ENCODE assay signal across 16 cellular contexts in the genomic region with DNA sequence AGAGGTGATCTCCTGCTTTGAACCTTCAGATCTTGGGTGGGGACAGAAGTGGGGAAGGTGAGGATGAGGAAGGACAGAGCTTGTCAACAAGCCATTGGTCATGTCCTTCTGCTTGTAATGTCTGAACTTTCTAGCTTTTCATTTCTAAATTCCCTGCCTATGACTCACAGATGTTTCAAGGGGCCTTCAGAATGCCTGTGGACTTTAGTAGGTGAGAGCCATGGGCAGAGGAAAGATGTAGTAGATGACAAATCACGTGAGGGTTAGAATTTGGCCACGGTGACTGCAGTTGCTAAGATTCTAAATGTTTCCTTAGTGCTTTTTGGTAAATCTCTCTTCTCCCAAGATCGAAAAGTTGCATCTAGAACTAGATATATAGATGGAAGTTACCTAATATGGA. TPM values are rescaled to one million over a fixed set of nuclear protein-coding genes. Genes with fewer than 3 reads are reported as not detected.
A peak's percentile ranks its signal among the peaks of the same experiment; 100 is the strongest.
DNase-seq lines count a peak whose midpoint lies in the region; ATAC-seq, FAIRE-seq and TF ChIP-seq lines count a peak whose summit lies in the region.
"Had no signal": no experiment of that assay in that cellular context is flagged by ENCODE, and none has a peak within 500 bp of the region (broad histone marks: within the 10 kb centered on the region; RNA-seq: fewer than 3 reads in every experiment).

No MANE protein-coding gene starts in this region.

- no peak for TF ChIP-seq CTCF in bronchial epithelial cell (IDR thresholded peaks at IDR 0.05; ENCODE audit: insufficient read depth, low read length, severe bottlenecking)
- no peak for TF ChIP-seq CTCF in osteoblast (IDR thresholded peaks at IDR 0.05; ENCODE audit: extremely low read depth, low read depth, low read length)
- TF ChIP-seq CTCF in Peyer's patch (IDR thresholded peaks at IDR 0.05) = no peak

- H3K4me3 ChIP-seq in bronchial epithelial cell (ENCODE audit: low read depth, low read length) (no peak overlapping the region), osteoblast (ENCODE audit: insufficient read depth, low read length) (no peak overlapping the region), Peyer's patch (no peak overlapping the region)
- H3K4me3 ChIP-seq: SJSA1 had no signal

- H2AFZ ChIP-seq in osteoblast (ENCODE audit: low read length) = peak overlapping the region; percentile 45

- H3K4me1 ChIP-seq in osteoblast (ENCODE audit: insufficient read depth, low read length) (peaks cover 6% of the 10 kb centered on the region), Peyer's patch (no peaks in the 10 kb centered on the region)

- TF ChIP-seq POLR2A in Peyer's patch (IDR thresholded peaks at IDR 0.05) = no peak

- peak overlapping the region; percentile 15 for H3K4me2 ChIP-seq in osteoblast (ENCODE audit: insufficient read depth, low read length)

- no peaks in the 10 kb centered on the region for H3K9me3 ChIP-seq in osteoblast (ENCODE audit: low read depth, low read length)
- no peaks in the 10 kb centered on the region for H3K9me3 ChIP-seq in Peyer's patch
- H3K9me3 ChIP-seq: SJSA1 had no signal

- no peak for FAIRE-seq in bronchial epithelial cell (lab: Jason Lieb, UNC)
- FAIRE-seq: GM18507 had no signal

- no peak overlapping the region for H3K27ac ChIP-seq in osteoblast (ENCODE audit: low read depth, low read length)
- no peak overlapping the region for H3K27ac ChIP-seq in Peyer's patch
- H3K27ac ChIP-seq: SJSA1, WERI-Rb-1 had no signal

- no peaks in the 10 kb centered on the region for H3K36me3 ChIP-seq in bronchial epithelial cell (ENCODE audit: control insufficient read depth, insufficient read depth, low read length)
- H3K36me3 ChIP-seq in osteoblast (ENCODE audit: insufficient read depth, low read length) = no peaks in the 10 kb centered on the region
- H3K36me3 ChIP-seq in Peyer's patch = no peaks in the 10 kb centered on the region
- H3K36me3 ChIP-seq: SJSA1, WERI-Rb-1 had no signal

- H3K79me2 ChIP-seq in osteoblast (ENCODE audit: insufficient read depth, low read length) = no peaks in the 10 kb centered on the region

- no peaks in the 10 kb centered on the region for H3K27me3 ChIP-seq in bronchial epithelial cell (ENCODE audit: control insufficient read depth, insufficient read depth, low read length)
- H3K27me3 ChIP-seq in osteoblast (ENCODE audit: insufficient read depth, low read length) = no peaks in the 10 kb centered on the region
- H3K27me3 ChIP-seq in Peyer's patch = no peaks in the 10 kb centered on the region
- H3K27me3 ChIP-seq: SJSA1 had no signal

- ATAC-seq in GM18907 (IDR thresholded peaks at IDR 0.05; ENCODE audit: unreplicated experiment) = no peak
- ATAC-seq: stimulated activated naive B cell treated with anti-CD40 and anti-IgM and Interleukin-4, amounts not matched to agents 10 μg/mL and 1 μg/mL and 100 μg/mL, for 72 hours had no signal

- H4K20me1 ChIP-seq in osteoblast (ENCODE audit: insufficient read depth, low read length) = no peaks in the 10 kb centered on the region

- peak; percentile 44 for DNase-seq in GM03348 (ENCODE audit: low spot score)
- DNase-seq in NCI-H226 = peak; percentile 60
- DNase-seq in bronchial epithelial cell (ENCODE audit: low read depth) = peak; percentile 52
- DNase-seq in osteoblast (ENCODE audit: insufficient read length, low spot score, missing footprints) = peak; percentile 31
- DNase-seq in Peyer's patch = no peak
- DNase-seq in NCI-H1694 (lab: John Stamatoyannopoulos, UW) = no peak
- no peak for DNase-seq in activated naive CD4-positive, alpha-beta T cell (lab: John Stamatoyannopoulos, UW)
- DNase-seq: activated naive CD4-positive, alpha-beta T cell treated with anti-CD3 and anti-CD28 coated beads, Interleukin-2, amount 50 U/mL, for 16 hours; CD4-positive, alpha-beta memory T cell; NCI-H187 treated with DMSO at 0.1 percent for 48 hours; NCI-H774; stimulated activated naive B cell treated with anti-CD40 and anti-IgM and Interleukin-4, amounts not matched to agents 10 μg/mL and 1 μg/mL and 100 μg/mL, for 72 hours; WERI-Rb-1 had no signal

RNA-seq across cellular contexts. Expression of gene CREBL2, which starts 18.7 kb away (rescaled TPM):
- total RNA-seq in bronchial epithelial cell (17.9 and 23.9 TPM in 2 replicates), osteoblast (47.0 and 54.5 TPM in 2 replicates), Peyer's patch (10 to 100 TPM; 23.1 to 33.0 (median 27.6) TPM)

RNA-seq across cellular contexts. Expression of gene DUSP16, which starts 30.3 kb away (rescaled TPM):
- total RNA-seq in bronchial epithelial cell = 10.9 and 14.2 TPM in 2 replicates
- total RNA-seq in osteoblast = 5.1 and 5.3 TPM in 2 replicates
- total RNA-seq in Peyer's patch = 10 to 100 TPM; 20.6 to 52.6 (median 45.7) TPM

Comparison
In these comparisons a context has a peak if more than half of its experiments do, and no peak if none do; other contexts are left out.
1. DNase-seq: peak in GM03348 (single experiment), NCI-H226 (single experiment), bronchial epithelial cell (single experiment) and osteoblast (single experiment); none in Peyer's patch (0 of 3), NCI-H1694 (single experiment) and activated naive CD4-positive, alpha-beta T cell (0 of 4).